In genomic region chr1:27403065-27403726, GRCh38 we compare ENCODE assay signal across 1 cellular context.
TF ChIP-seq lines count a peak whose summit lies in the region.

No MANE protein-coding gene starts in this region.

TF ChIP-seq in K562, 482 proteins besides CTCF, POLR2A, EP300 and RAD21:
- TF ChIP-seq, protein P1, sequence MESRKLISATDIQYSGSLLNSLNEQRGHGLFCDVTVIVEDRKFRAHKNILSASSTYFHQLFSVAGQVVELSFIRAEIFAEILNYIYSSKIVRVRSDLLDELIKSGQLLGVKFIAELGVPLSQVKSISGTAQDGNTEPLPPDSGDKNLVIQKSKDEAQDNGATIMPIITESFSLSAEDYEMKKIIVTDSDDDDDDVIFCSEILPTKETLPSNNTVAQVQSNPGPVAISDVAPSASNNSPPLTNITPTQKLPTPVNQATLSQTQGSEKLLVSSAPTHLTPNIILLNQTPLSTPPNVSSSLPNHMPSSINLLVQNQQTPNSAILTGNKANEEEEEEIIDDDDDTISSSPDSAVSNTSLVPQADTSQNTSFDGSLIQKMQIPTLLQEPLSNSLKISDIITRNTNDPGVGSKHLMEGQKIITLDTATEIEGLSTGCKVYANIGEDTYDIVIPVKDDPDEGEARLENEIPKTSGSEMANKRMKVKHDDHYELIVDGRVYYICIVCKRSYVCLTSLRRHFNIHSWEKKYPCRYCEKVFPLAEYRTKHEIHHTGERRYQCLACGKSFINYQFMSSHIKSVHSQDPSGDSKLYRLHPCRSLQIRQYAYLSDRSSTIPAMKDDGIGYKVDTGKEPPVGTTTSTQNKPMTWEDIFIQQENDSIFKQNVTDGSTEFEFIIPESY (CRISPR knock-in tag; IDR thresholded peaks at IDR 0.05), result peak; percentile 53
- TF ChIP-seq MEIS2 (IDR thresholded peaks at IDR 0.05; ENCODE audit: partially characterized antibody) (peak; percentile 37), CCNT2 (IDR thresholded peaks at IDR 0.05; ENCODE audit: borderline replicate concordance, extremely low read depth, insufficient read length, low read depth, low read length) (peak; percentile 33), PBX2 (CRISPR knock-in tag; IDR thresholded peaks at IDR 0.05; ENCODE audit: low read depth) (no peak), PBX2 (tag; conservative IDR thresholded peaks at IDR 0.05; ENCODE audit: low read depth) (peak; percentile 61; the same call in 1 of the 2 replicates), GMEB1 (CRISPR knock-in tag; IDR thresholded peaks at IDR 0.05) (no peak), HMGN3 (IDR thresholded peaks at IDR 0.05; ENCODE audit: borderline replicate concordance, extremely low read depth, insufficient read length, low read depth, low read length) (peak; percentile 50), CBX3 (IDR thresholded peaks at IDR 0.05; ENCODE audit: borderline replicate concordance in 1 of 2, low read length in 2 of 2) (no peak), STAG1 (CRISPR knock-in tag; IDR thresholded peaks at IDR 0.05; ENCODE audit: borderline replicate concordance) (peak; percentile 60; the same call in 1 of the 2 replicates), POLR2AphosphoS5 (IDR thresholded peaks at IDR 0.05; ENCODE audit: control insufficient read depth, insufficient read depth, low read depth, low read length) (0 out of 2 replicates have a peak, but pooled peaks have one; percentile 22), YY1 (IDR thresholded peaks at IDR 0.05; ENCODE audit: borderline replicate concordance in 1 of 3, control insufficient read depth in 1 of 3, extremely low read depth in 1 of 3, insufficient read depth in 3 of 3, insufficient read length in 1 of 3, insufficient replicate concordance in 2 of 3, low read depth in 1 of 3, low read length in 2 of 3) (peak in 1 of 3 experiments; percentile 24), RUNX1 (IDR thresholded peaks at IDR 0.05; ENCODE audit: low read depth) (0 out of 2 replicates have a peak, but pooled peaks have one; percentile 44), TCFL5 (CRISPR knock-in tag; conservative IDR thresholded peaks at IDR 0.05) (no peak), E2F8 (IDR thresholded peaks at IDR 0.05; ENCODE audit: low read depth, partially characterized antibody) (peak; percentile 12), PKNOX1 (IDR thresholded peaks at IDR 0.05) (peak; percentile 91), POLR2B (IDR thresholded peaks at IDR 0.05; ENCODE audit: low read depth, partially characterized antibody) (peak; percentile 16), POLR2G (IDR thresholded peaks at IDR 0.05; ENCODE audit: low read depth, low read length) (peak; percentile 66), ZC3H11A (IDR thresholded peaks at IDR 0.05; ENCODE audit: low read depth, low read length) (no peak), RBM22 (IDR thresholded peaks at IDR 0.05; ENCODE audit: low read depth, low read length, poor library complexity, severe bottlenecking) (peak; percentile 96), NRF1 (conservative IDR thresholded peaks at IDR 0.05 in 1 of 2, IDR thresholded peaks at IDR 0.05 in 1 of 2) (peak in 1 of 2 experiments; percentile 20; a peak in 1 of 4 replicates), SUPT5H (IDR thresholded peaks at IDR 0.05) (no peak), PML (IDR thresholded peaks at IDR 0.05; ENCODE audit: low read length) (peak; percentile 45; the same call in 1 of the 2 replicates)
- TF ChIP-seq, protein P2, sequence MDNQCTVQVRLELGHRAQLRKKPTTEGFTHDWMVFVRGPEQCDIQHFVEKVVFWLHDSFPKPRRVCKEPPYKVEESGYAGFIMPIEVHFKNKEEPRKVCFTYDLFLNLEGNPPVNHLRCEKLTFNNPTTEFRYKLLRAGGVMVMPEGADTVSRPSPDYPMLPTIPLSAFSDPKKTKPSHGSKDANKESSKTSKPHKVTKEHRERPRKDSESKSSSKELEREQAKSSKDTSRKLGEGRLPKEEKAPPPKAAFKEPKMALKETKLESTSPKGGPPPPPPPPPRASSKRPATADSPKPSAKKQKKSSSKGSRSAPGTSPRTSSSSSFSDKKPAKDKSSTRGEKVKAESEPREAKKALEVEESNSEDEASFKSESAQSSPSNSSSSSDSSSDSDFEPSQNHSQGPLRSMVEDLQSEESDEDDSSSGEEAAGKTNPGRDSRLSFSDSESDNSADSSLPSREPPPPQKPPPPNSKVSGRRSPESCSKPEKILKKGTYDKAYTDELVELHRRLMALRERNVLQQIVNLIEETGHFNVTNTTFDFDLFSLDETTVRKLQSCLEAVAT (IDR thresholded peaks at IDR 0.05), result peak in 1 of 2 experiments; percentile 47; a peak in 1 of 4 replicates
- TF ChIP-seq, protein P3, sequence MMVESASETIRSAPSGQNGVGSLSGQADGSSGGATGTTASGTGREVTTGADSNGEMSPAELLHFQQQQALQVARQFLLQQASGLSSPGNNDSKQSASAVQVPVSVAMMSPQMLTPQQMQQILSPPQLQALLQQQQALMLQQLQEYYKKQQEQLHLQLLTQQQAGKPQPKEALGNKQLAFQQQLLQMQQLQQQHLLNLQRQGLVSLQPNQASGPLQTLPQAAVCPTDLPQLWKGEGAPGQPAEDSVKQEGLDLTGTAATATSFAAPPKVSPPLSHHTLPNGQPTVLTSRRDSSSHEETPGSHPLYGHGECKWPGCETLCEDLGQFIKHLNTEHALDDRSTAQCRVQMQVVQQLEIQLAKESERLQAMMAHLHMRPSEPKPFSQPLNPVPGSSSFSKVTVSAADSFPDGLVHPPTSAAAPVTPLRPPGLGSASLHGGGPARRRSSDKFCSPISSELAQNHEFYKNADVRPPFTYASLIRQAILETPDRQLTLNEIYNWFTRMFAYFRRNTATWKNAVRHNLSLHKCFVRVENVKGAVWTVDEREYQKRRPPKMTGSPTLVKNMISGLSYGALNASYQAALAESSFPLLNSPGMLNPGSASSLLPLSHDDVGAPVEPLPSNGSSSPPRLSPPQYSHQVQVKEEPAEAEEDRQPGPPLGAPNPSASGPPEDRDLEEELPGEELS (CRISPR knock-in tag; IDR thresholded peaks at IDR 0.05; ENCODE audit: borderline replicate concordance), result no peak
- TF ChIP-seq, protein P4, sequence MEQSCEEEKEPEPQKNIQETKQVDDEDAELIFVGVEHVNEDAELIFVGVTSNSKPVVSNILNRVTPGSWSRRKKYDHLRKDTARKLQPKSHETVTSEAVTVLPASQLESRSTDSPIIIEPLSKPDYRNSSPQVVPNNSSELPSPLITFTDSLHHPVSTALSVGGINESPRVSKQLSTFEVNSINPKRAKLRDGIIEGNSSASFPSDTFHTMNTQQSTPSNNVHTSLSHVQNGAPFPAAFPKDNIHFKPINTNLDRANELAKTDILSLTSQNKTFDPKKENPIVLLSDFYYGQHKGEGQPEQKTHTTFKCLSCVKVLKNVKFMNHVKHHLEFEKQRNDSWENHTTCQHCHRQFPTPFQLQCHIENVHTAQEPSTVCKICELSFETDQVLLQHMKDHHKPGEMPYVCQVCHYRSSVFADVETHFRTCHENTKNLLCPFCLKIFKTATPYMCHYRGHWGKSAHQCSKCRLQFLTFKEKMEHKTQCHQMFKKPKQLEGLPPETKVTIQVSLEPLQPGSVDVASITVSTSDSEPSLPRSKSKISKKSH (CRISPR knock-in tag; IDR thresholded peaks at IDR 0.05), result no peak
